ENCODE assay signal across 8 cellular contexts in the genomic region with DNA sequence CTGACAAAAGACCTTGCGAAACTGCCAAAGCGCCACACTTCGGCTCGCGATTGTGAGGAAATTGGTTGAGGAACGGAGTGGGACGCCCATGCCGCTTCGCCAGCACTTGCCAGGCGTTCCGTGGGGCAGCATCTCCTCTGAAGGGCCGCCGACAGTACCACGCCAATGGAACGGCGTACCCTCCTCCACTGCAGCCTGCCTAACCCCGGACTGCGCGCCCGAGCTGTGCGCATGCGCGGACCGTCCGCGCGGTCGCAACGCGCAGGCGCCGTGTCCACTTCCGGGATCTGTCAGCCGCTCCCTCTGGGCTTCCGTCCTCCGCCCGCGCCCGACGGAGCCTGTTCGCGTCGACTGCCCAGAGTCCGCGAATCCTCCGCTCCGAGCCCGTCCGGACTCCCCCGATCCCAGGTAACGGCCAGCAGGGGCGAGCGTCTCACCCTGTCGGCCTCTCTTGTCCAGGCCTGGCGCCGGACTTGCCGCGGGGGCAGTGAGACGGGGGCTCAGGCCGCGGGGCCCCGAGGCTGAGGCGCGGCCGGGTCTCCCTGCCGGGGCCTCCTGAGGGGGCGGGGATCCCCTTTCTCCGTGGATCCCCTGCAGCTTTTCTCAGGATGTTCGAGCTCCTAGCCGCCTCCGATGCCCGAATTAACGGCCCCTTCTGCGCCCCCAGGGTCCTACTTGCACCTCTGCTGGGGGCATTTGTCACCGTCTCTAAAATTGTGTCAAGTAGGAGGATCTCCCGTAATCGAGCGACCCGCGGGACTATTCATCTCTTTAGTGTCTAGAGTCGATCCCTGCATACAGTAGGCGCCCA. TPM values are rescaled to one million over a fixed set of nuclear protein-coding genes. Genes with fewer than 3 reads are reported as not detected.
DNase-seq lines count a peak whose midpoint lies in the region; TF ChIP-seq lines count a peak whose summit lies in the region.

A gene (plus strand): TSS at position 302 of the 811 bp plus-strand sequence. CDS start 7,456 bp downstream, outside the sequence.

- H3K4me3 ChIP-seq in SJSA1 (peak within 1 kb of the TSS; percentile 81), neuron (ENCODE audit: low read length) (peak within 1 kb of the TSS; percentile 92)

- CTCF ChIA-PET in HEK293T (lab: Yijun Ruan, JAX) = interaction anchor here (1.2 kb wide), 1 partner anchor 181 kb away, joined by 5 read pairs; no protein-coding TSS in a partner anchor

- H3K27me3 ChIP-seq in SJSA1 (replicated peaks) (no peaks in the 10 kb centered on the region), neuron (ENCODE audit: insufficient read depth, low read length) (no peaks in the 10 kb centered on the region)

- H3K4me1 ChIP-seq in SJSA1 (replicated peaks) (peaks cover 17% of the 10 kb centered on the region), neuron (ENCODE audit: insufficient read depth, low read length) (peaks cover 14% of the 10 kb centered on the region)

- DNase-seq in GM04503 (ENCODE audit: low read depth) = peak; percentile 68
- peak; percentile 99 for DNase-seq in HEK293T (ENCODE audit: extremely low spot score)
- peak; percentile 86 for DNase-seq in MV-4-11 (lab: John Stamatoyannopoulos, UW)
- peak; percentile 91 to 92 for DNase-seq in SJSA1 (ENCODE audit: low read depth in 1 of 2, low spot score in 2 of 2)
- DNase-seq in activated naive CD4-positive, alpha-beta T cell (lab: John Stamatoyannopoulos, UW) = peak; percentile 70 to 86 (median 80)
- peak; percentile 87 for DNase-seq in foreskin melanocyte
- peak; percentile 83 for DNase-seq in stromal cell of bone marrow (ENCODE audit: low read depth)

- H2AFZ ChIP-seq in neuron (ENCODE audit: low read depth, low read length) = peak within 1 kb of the TSS; percentile 86

- H3K36me3 ChIP-seq in SJSA1 = peaks cover 22% of the 10 kb centered on the region
- H3K36me3 ChIP-seq in neuron (ENCODE audit: insufficient read depth, low read length) = peaks cover 6% of the 10 kb centered on the region

- H3K27ac ChIP-seq in SJSA1 = peak within 1 kb of the TSS; percentile 52

- POLR2A ChIA-PET in HEK293T (lab: Yijun Ruan, JAX) = interaction anchor here (0.6 to 1.8 kb wide), 20 partner anchors 8 to 966 kb away, joined by 3 to 8 read pairs (median 3); a partner anchor contains a TSS

- H3K9me3 ChIP-seq in SJSA1 (replicated peaks) = no peaks in the 10 kb centered on the region
- no peaks in the 10 kb centered on the region for H3K9me3 ChIP-seq in neuron (ENCODE audit: low read length)

TF ChIP-seq in HEK293T, 16 proteins besides CTCF, POLR2A, EP300 and RAD21:
- TF ChIP-seq HDGF (IDR thresholded peaks at IDR 0.05; ENCODE audit: borderline replicate concordance) = no peak
- TF ChIP-seq FOXK2 (IDR thresholded peaks at IDR 0.05) = no peak
- TF ChIP-seq CTBP1 (IDR thresholded peaks at IDR 0.05; ENCODE audit: borderline replicate concordance) = no peak
- TF ChIP-seq SP1 (IDR thresholded peaks at IDR 0.05) = no peak
- no peak for TF ChIP-seq NFRKB (IDR thresholded peaks at IDR 0.05)
- 0 out of 2 replicates have a peak, but pooled peaks have one; percentile 23 for TF ChIP-seq L3MBTL2 (conservative IDR thresholded peaks at IDR 0.05)
- TF ChIP-seq ZNF384 (IDR thresholded peaks at IDR 0.05) = no peak
- peak; percentile 98 for TF ChIP-seq ELF4 (IDR thresholded peaks at IDR 0.05)
- no peak for TF ChIP-seq SUZ12 (IDR thresholded peaks at IDR 0.05)
- no peak for TF ChIP-seq BHLHE40 (IDR thresholded peaks at IDR 0.05; ENCODE audit: borderline replicate concordance)
- TF ChIP-seq, protein P1, sequence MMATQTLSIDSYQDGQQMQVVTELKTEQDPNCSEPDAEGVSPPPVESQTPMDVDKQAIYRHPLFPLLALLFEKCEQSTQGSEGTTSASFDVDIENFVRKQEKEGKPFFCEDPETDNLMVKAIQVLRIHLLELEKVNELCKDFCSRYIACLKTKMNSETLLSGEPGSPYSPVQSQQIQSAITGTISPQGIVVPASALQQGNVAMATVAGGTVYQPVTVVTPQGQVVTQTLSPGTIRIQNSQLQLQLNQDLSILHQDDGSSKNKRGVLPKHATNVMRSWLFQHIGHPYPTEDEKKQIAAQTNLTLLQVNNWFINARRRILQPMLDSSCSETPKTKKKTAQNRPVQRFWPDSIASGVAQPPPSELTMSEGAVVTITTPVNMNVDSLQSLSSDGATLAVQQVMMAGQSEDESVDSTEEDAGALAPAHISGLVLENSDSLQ (IDR thresholded peaks at IDR 0.05) = peak; percentile 53; the same call in 1 of the 2 replicates
- no peak for TF ChIP-seq ARNT (IDR thresholded peaks at IDR 0.05)
- no peak for TF ChIP-seq TARDBP (IDR thresholded peaks at IDR 0.05)
- TF ChIP-seq FOXM1 (IDR thresholded peaks at IDR 0.05; ENCODE audit: borderline replicate concordance) = no peak
- no peak for TF ChIP-seq LEF1 (IDR thresholded peaks at IDR 0.05; ENCODE audit: borderline replicate concordance)
- no peak for TF ChIP-seq FOXA1 (IDR thresholded peaks at IDR 0.05)
TF ChIP-seq in HEK293T: peak in this region for 3.

RNA-seq across cellular contexts. Expression of the gene that starts here (rescaled TPM):
- total RNA-seq in SJSA1 (2014; rRNA removed; shearing (Covaris generic)) = 186 and 242 TPM in 2 replicates

Comparison
In these comparisons a context has a peak if more than half of its experiments do, and no peak if none do; other contexts are left out.
1. Peak in every context shown above with its lines: DNase-seq, H3K4me3 ChIP-seq and H3K27ac ChIP-seq.